18 cellular contexts compared by ENCODE assay signal in genomic region chr5:6539060-6539459, GRCh38.
DNase-seq lines count a peak whose midpoint lies in the region; ATAC-seq and TF ChIP-seq lines count a peak whose summit lies in the region.
"Had no signal": no experiment of that assay in that cellular context is flagged by ENCODE, and none has a peak within 500 bp of the region (broad histone marks: within the 10 kb centered on the region; RNA-seq: fewer than 3 reads in every experiment).

No MANE protein-coding gene starts in this region.

- TF ChIP-seq CTCF in HEK293 (tag by site-specific recombination; IDR thresholded peaks at IDR 0.05) (no peak), colonic mucosa (IDR thresholded peaks at IDR 0.05) (no peak), esophagus muscularis mucosa (IDR thresholded peaks at IDR 0.05) (no peak)

- POLR2A ChIA-PET in HEK293 (lab: Yijun Ruan, JAX): no interaction called here

- CTCF ChIA-PET in HEK293 (lab: Yijun Ruan, JAX): no interaction called here

- DNase-seq in colonic mucosa (peak; percentile 0), esophagus muscularis mucosa (ENCODE audit: extremely low spot score) (peak; percentile 12), GM19238 (ENCODE audit: insufficient read length, low spot score) (no peak), T1000 (lab: John Stamatoyannopoulos, UW) (no peak)
- DNase-seq: AML-193; Caco-2; Calu3; CD4-positive, alpha-beta T cell; CD8-positive, alpha-beta T cell; DMS79 treated with DMSO at 0.1 percent for 48 hours; GDM1 had no signal

- TF ChIP-seq POLR2A in esophagus muscularis mucosa (IDR thresholded peaks at IDR 0.05; ENCODE audit: low read depth): no peak

- no peak overlapping the region for H3K9ac ChIP-seq in colonic mucosa (ENCODE audit: low read depth in 2 of 2, low read length in 2 of 2)
- H3K9ac ChIP-seq: BLaER1 treated with 17β-estradiol and CSF1 and Interleukin-3, amounts not matched to agents 10 nM and 100 nM had no signal

- H3K27me3 ChIP-seq in colonic mucosa (no peaks in the 10 kb centered on the region), esophagus muscularis mucosa (no peaks in the 10 kb centered on the region)
- H3K27me3 ChIP-seq: BLaER1 treated with 17β-estradiol and CSF1 and Interleukin-3, amounts not matched to agents 10 nM and 100 nM had no signal

- 97% methylated on average over 1 of the region's 1 CpG for WGBS in esophagus muscularis mucosa

- intact Hi-C loops in colonic mucosa (cut with DNase I) (no loop called here), esophagus muscularis mucosa (cut with DNase I) (no loop called here)

- no peak for TF ChIP-seq EP300 in esophagus muscularis mucosa (IDR thresholded peaks at IDR 0.05)

- no peak for ATAC-seq in HG02938 (IDR thresholded peaks at IDR 0.05; ENCODE audit: unreplicated experiment)
- ATAC-seq: A549; CD8-positive, alpha-beta T cell; GM12878 had no signal

- no peak overlapping the region for H3K4me3 ChIP-seq in HEK293 (ENCODE audit: low read depth, low read length)
- no peak overlapping the region for H3K4me3 ChIP-seq in colonic mucosa
- H3K4me3 ChIP-seq in esophagus muscularis mucosa: no peak overlapping the region
- H3K4me3 ChIP-seq: A549; BLaER1 treated with 17β-estradiol and CSF1 and Interleukin-3, amounts not matched to agents 10 nM and 100 nM; GM12878 had no signal

- no peaks in the 10 kb centered on the region for H3K9me3 ChIP-seq in HEK293 (ENCODE audit: control insufficient read depth, insufficient read depth, low read depth, low read length)
- no peaks in the 10 kb centered on the region for H3K9me3 ChIP-seq in colonic mucosa
- H3K9me3 ChIP-seq in esophagus muscularis mucosa: no peaks in the 10 kb centered on the region
- H3K9me3 ChIP-seq: A549; BLaER1 treated with 17β-estradiol and CSF1 and Interleukin-3, amounts not matched to agents 10 nM and 100 nM; Caco-2 had no signal

- H3K36me3 ChIP-seq in HEK293 (ENCODE audit: control insufficient read depth in 2 of 2, insufficient read depth in 1 of 2, low read length in 2 of 2): no peaks in the 10 kb centered on the region
- no peaks in the 10 kb centered on the region for H3K36me3 ChIP-seq in colonic mucosa
- H3K36me3 ChIP-seq in esophagus muscularis mucosa: no peaks in the 10 kb centered on the region
- H3K36me3 ChIP-seq: BLaER1 treated with 17β-estradiol and CSF1 and Interleukin-3, amounts not matched to agents 10 nM and 100 nM had no signal

- H3K27ac ChIP-seq in HEK293 (ENCODE audit: extremely low read depth, low read depth, low read length) (no peak overlapping the region), colonic mucosa (no peak overlapping the region), esophagus muscularis mucosa (replicated peaks in 1 of 4) (no peak overlapping the region)
- H3K27ac ChIP-seq: 22Rv1; A549; BLaER1 treated with 17β-estradiol and CSF1 and Interleukin-3, amounts not matched to agents 10 nM and 100 nM; C4-2B had no signal

- no peaks in the 10 kb centered on the region for H3K4me1 ChIP-seq in HEK293 (ENCODE audit: control insufficient read depth, insufficient read depth, low read length)
- H3K4me1 ChIP-seq in colonic mucosa: no peaks in the 10 kb centered on the region
- peaks cover 0 to 11% (median 2%) of the 10 kb centered on the region in 4 donors for H3K4me1 ChIP-seq in esophagus muscularis mucosa
- H3K4me1 ChIP-seq: A549; BLaER1 treated with 17β-estradiol and CSF1 and Interleukin-3, amounts not matched to agents 10 nM and 100 nM; Caco-2 had no signal

TF ChIP-seq in HEK293, 187 proteins besides CTCF, POLR2A, EP300 and RAD21:
- TF ChIP-seq ZBTB17 (tag by site-specific recombination; IDR thresholded peaks at IDR 0.05): peak; percentile 65; the same call in 1 of the 2 replicates
- TF ChIP-seq ZNF350 (tag by site-specific recombination; IDR thresholded peaks at IDR 0.05): no peak
- no peak for TF ChIP-seq ZNF114 (tag by site-specific recombination; IDR thresholded peaks at IDR 0.05)
- peak; percentile 98 for TF ChIP-seq ZNF366 (tag by site-specific recombination; conservative IDR thresholded peaks at IDR 0.05)
- TF ChIP-seq KLF7 (tag by site-specific recombination; IDR thresholded peaks at IDR 0.05; ENCODE audit: borderline replicate concordance): 0 out of 2 replicates have a peak, but pooled peaks have one; percentile 23
TF ChIP-seq in HEK293: peak in this region for 3.

Comparison
In these comparisons a context has a peak if more than half of its experiments do, and no peak if none do; other contexts are left out.
1. DNase-seq: peak in colonic mucosa (single experiment) and esophagus muscularis mucosa (single experiment); none in GM19238 (single experiment) and T1000 (single experiment).